Comparison of ENCODE assay signal across 9 cellular contexts in the genomic region with DNA sequence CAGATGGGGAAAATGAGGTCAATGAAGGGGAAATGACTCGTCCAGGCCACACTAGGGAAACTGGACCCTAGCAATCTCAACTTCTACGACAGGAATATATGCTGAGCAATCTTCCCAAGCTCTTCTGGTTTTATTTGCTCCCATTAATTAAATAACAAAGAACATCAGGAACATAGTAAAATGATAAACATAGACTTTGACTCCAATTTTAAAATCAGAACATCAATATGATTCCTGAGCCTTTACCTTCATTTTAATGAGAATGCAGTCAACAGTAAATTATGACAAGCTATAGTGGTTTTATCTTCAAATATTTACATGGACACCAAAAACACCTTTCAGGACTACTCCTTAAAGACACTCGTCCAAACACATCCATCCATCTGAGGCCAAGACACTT.
"Had no signal": no experiment of that assay in that cellular context is flagged by ENCODE, and none has a peak within 500 bp of the region (broad histone marks: within the 10 kb centered on the region; RNA-seq: fewer than 3 reads in every experiment).

No MANE protein-coding gene starts in this region.

- ATAC-seq: HCT116, K562 had no signal

- H3K4me3 ChIP-seq: GM23248, HAP-1, K562 had no signal

- H3K27ac ChIP-seq: GM23248 had no signal

- DNase-seq: GM23248, GOT3, H7, HFFc6, IMR-90, KG1 had no signal
